Comparison of ENCODE assay signal across 8 cellular contexts in the genomic region with DNA sequence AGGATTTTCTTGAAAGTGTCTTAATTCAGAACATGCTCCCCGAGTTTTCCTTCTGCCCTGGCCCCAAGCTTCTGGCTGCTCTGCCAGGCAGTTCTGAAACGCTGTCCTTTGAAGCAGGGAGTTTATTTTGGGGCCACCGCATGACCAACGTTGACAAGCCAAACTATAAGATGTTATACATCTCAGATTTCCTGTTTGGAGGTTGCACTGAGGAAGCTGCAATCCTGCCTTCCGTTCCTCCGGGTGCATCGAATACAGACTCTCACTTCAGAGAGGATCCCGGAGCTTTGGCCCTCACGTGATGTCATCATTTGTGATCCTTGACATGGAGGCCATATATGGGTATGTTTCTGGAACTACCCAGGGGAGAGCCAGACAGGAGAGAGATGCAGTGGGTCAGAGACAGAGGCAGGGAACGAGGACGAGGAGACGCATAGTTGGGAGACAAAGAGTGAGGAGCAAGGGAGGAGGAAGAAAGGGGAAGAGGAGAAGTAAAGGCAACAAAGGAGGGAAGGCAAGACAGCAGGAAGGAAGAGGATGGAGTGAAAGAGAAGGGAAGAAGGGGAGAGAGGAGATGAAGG. TPM values are rescaled to one million over a fixed set of nuclear protein-coding genes. Genes with fewer than 3 reads are reported as not detected.
DNase-seq lines count a peak whose midpoint lies in the region; ATAC-seq and TF ChIP-seq lines count a peak whose summit lies in the region.

Gene ASB2, minus strand, starts transcription at position 94 of the 581 bp plus-strand sequence. CDS start 12,031 bp downstream, outside the sequence.

- ATAC-seq in GM18909 (IDR thresholded peaks at IDR 0.05; ENCODE audit: poor library complexity, unreplicated experiment) (peak; percentile 4), HG02763 (IDR thresholded peaks at IDR 0.05; ENCODE audit: unreplicated experiment) (peak; percentile 9), mucosa of descending colon (peak; percentile 15), HG02973 (IDR thresholded peaks at IDR 0.05; ENCODE audit: unreplicated experiment) (no peak)

- POLR2A ChIA-PET in activated CD4-positive, alpha-beta memory T cell treated with anti-CD3 and anti-CD28 coated beads for 36 hours (lab: Charles Lee) = interaction anchor here (1.2 to 10.3 kb wide), 5 partner anchors 10 to 37 kb away, joined by 3 to 447 read pairs (median 6); partner anchors contain the start of gene CCDC197

- H3K27ac Mint-ChIP-seq in activated CD4-positive, alpha-beta memory T cell treated with anti-CD3 and anti-CD28 coated beads for 36 hours = peak within 1 kb of the TSS; percentile 98

- peaks cover 7% of the 10 kb centered on the region for H3K9me3 Mint-ChIP-seq in activated CD4-positive, alpha-beta memory T cell treated with anti-CD3 and anti-CD28 coated beads for 36 hours

- peaks cover 93% of the 10 kb centered on the region for H3K4me1 Mint-ChIP-seq in activated CD4-positive, alpha-beta memory T cell treated with anti-CD3 and anti-CD28 coated beads for 36 hours (ENCODE audit: low read depth)

- no peaks in the 10 kb centered on the region for H3K27me3 Mint-ChIP-seq in activated CD4-positive, alpha-beta memory T cell treated with anti-CD3 and anti-CD28 coated beads for 36 hours

- H3K4me3 ChIP-seq in mucosa of descending colon = no peak within 1 kb of the TSS

- no peaks in the 10 kb centered on the region for H3K4me1 ChIP-seq in mucosa of descending colon (ENCODE audit: low read depth)

- intact Hi-C loops in activated CD4-positive, alpha-beta memory T cell treated with anti-CD3 and anti-CD28 coated beads for 36 hours (cut with micrococcal nuclease) = loop anchor here (1.0 to 5.0 kb wide), 3 partner anchors 13 to 416 kb away; no protein-coding TSS in a partner anchor
- intact Hi-C loops in mucosa of descending colon (cut with DNase I, micrococcal nuclease) = no loop called here

- peak within 1 kb of the TSS; percentile 75 for H3K4me3 Mint-ChIP-seq in activated CD4-positive, alpha-beta memory T cell treated with anti-CD3 and anti-CD28 coated beads for 36 hours

- TF ChIP-seq CTCF in mucosa of descending colon (IDR thresholded peaks at IDR 0.05) = no peak

- H3K36me3 ChIP-seq in mucosa of descending colon (ENCODE audit: low read depth) = no peaks in the 10 kb centered on the region

- peak; percentile 71 for DNase-seq in activated CD4-positive, alpha-beta memory T cell treated with anti-CD3 and anti-CD28 coated beads for 36 hours
- DNase-seq in mucosa of descending colon (peak in 2 of 3 donors; percentile 18 to 32), NCI-H1930 (lab: John Stamatoyannopoulos, UW) (no peak), kidney tubule cell (ENCODE audit: low spot score) (no peak)
- no peak for DNase-seq in stimulated activated CD4-positive, alpha-beta T cell treated with anti-CD3 and anti-CD28 coated beads, Interleukin-4, amount 100 ng/mL, for 24 hours

- H3K9me3 ChIP-seq in mucosa of descending colon = no peaks in the 10 kb centered on the region

- CTCF ChIA-PET in activated CD4-positive, alpha-beta memory T cell treated with anti-CD3 and anti-CD28 coated beads for 36 hours (lab: Charles Lee) = interaction anchor here (1.1 to 19.1 kb wide), 5 partner anchors 15 to 160 kb away, joined by 4 to 425 read pairs (median 16); no protein-coding TSS in a partner anchor

- peaks cover 34% of the 10 kb centered on the region for H3K36me3 Mint-ChIP-seq in activated CD4-positive, alpha-beta memory T cell treated with anti-CD3 and anti-CD28 coated beads for 36 hours

RNA-seq across cellular contexts. Expression of gene ASB2, which starts in this region (rescaled TPM):
- 10 to 100 TPM; 40.6 to 44.6 TPM for total RNA-seq in activated CD4-positive, alpha-beta memory T cell treated with anti-CD3 and anti-CD28 coated beads for 36 hours
- 10 to 100 TPM in 1 of 3 donors, 1 to 10 TPM in 2; 5.2 to 89.1 (median 8.8) TPM for total RNA-seq in mucosa of descending colon

Comparison
In these comparisons a context has a peak if more than half of its experiments do, and no peak if none do; other contexts are left out.
1. DNase-seq: peak in activated CD4-positive, alpha-beta memory T cell treated with anti-CD3 and anti-CD28 coated beads for 36 hours (single experiment) and mucosa of descending colon (2 of 3); none in NCI-H1930 (0 of 2), kidney tubule cell (single experiment) and stimulated activated CD4-positive, alpha-beta T cell treated with anti-CD3 and anti-CD28 coated beads, Interleukin-4, amount 100 ng/mL, for 24 hours (single experiment).